In genomic region chr11:69431893-69432738, GRCh38 we compare ENCODE assay signal across 22 cellular contexts. TPM values are rescaled to one million over a fixed set of nuclear protein-coding genes. Genes with fewer than 3 reads are reported as not detected.
"Had no signal": no experiment of that assay in that cellular context is flagged by ENCODE, and none has a peak within 500 bp of the region (broad histone marks: within the 10 kb centered on the region; RNA-seq: fewer than 3 reads in every experiment).

No MANE protein-coding gene starts in this region.

- H3K27me3 ChIP-seq: cardiac muscle cell, thyroid gland had no signal

- H3K27me3 Mint-ChIP-seq: activated naive CD4-positive, alpha-beta T cell treated with anti-CD3 and anti-CD28 coated beads, Interleukin-2, amount 50 U/mL, for 24 hours had no signal

- H3K4me1 Mint-ChIP-seq: activated naive CD4-positive, alpha-beta T cell treated with anti-CD3 and anti-CD28 coated beads, Interleukin-2, amount 50 U/mL, for 24 hours; memory B cell had no signal

- H3K4me3 ChIP-seq: adrenal gland, cardiac muscle cell, dorsolateral prefrontal cortex, mucosa of descending colon, thyroid gland had no signal

- H3K36me3 Mint-ChIP-seq: activated naive CD4-positive, alpha-beta T cell treated with anti-CD3 and anti-CD28 coated beads, Interleukin-2, amount 50 U/mL, for 24 hours; memory B cell; naive thymus-derived CD8-positive, alpha-beta T cell had no signal

- H3K27ac ChIP-seq: adrenal gland, cardiac muscle cell, dorsolateral prefrontal cortex, thyroid gland, VCaP had no signal

- H3K4me1 ChIP-seq: adrenal gland had no signal

- H3K4me3 Mint-ChIP-seq: activated naive CD4-positive, alpha-beta T cell treated with anti-CD3 and anti-CD28 coated beads, Interleukin-2, amount 50 U/mL, for 24 hours; memory B cell; naive thymus-derived CD8-positive, alpha-beta T cell; T-helper 17 cell had no signal

- H3K36me3 ChIP-seq: adrenal gland, cardiac muscle cell, thyroid gland had no signal

- H3K9me3 ChIP-seq: adrenal gland, mucosa of descending colon, thyroid gland had no signal

- H3K27ac Mint-ChIP-seq: activated naive CD4-positive, alpha-beta T cell treated with anti-CD3 and anti-CD28 coated beads, Interleukin-2, amount 50 U/mL, for 24 hours; memory B cell; T-helper 17 cell had no signal

- H3K9me3 Mint-ChIP-seq: activated naive CD4-positive, alpha-beta T cell treated with anti-CD3 and anti-CD28 coated beads, Interleukin-2, amount 50 U/mL, for 24 hours; memory B cell; naive thymus-derived CD8-positive, alpha-beta T cell had no signal

- FAIRE-seq: frontal cortex had no signal

- DNase-seq: activated CD4-positive, alpha-beta T cell treated with anti-CD3 and anti-CD28 coated beads, Interleukin-2, amount 50 U/mL, for 1 hour; activated CD4-positive, CD25-positive, alpha-beta regulatory T cell treated with anti-CD3 and anti-CD28 coated beads, Interleukin-2, amount 50 U/mL, for 72 hours; activated CD8-positive, alpha-beta memory T cell treated with anti-CD3 and anti-CD28 coated beads, Interleukin-2, amount 50 U/mL, for 48 hours; activated effector memory CD4-positive, alpha-beta T cell treated with Interleukin-2 at 50 U/mL for 16 hours; activated T-cell treated with anti-CD3 and anti-CD28 coated beads, Interleukin-2, amount 50 U/mL, for 48 hours; adrenal gland; head of caudate nucleus; kidney glomerular epithelial cell; stimulated activated naive CD4-positive, alpha-beta T cell; T-helper 17 cell; thyroid gland had no signal

RNA-seq across cellular contexts. Expression of gene LINC01488, which starts 49.3 kb away (rescaled TPM):
- total RNA-seq: adrenal gland; dorsolateral prefrontal cortex; epithelial cell of proximal tubule; frontal cortex; left ventricle myocardium superior; mucosa of descending colon; naive thymus-derived CD8-positive, alpha-beta T cell; T-helper 17 cell; thyroid gland; urinary bladder had no signal
- polyA plus RNA-seq: adrenal gland; naive thymus-derived CD8-positive, alpha-beta T cell had no signal
